10 cellular contexts compared by ENCODE assay signal in genomic region chr6:32082951-32083350, GRCh38. TPM values are rescaled to one million over a fixed set of nuclear protein-coding genes. Genes with fewer than 3 reads are reported as not detected.
DNase-seq lines count a peak whose midpoint lies in the region; ATAC-seq and TF ChIP-seq lines count a peak whose summit lies in the region.
"Had no signal": no experiment of that assay in that cellular context is flagged by ENCODE, and none has a peak within 500 bp of the region (broad histone marks: within the 10 kb centered on the region; RNA-seq: fewer than 3 reads in every experiment).

No MANE protein-coding gene starts in this region.

- in situ Hi-C loops in gastrocnemius medialis (cut with MboI; ENCODE audit: low sequenced_read_pairs in 4 of 4) = no loop called here

- DNase-seq in Daoy (ENCODE audit: low read depth) (peak; percentile 94), T1000 (lab: John Stamatoyannopoulos, UW) (peak; percentile 74), glomerular visceral epithelial cell (ENCODE audit: extremely low spot score) (peak; percentile 82), gastrocnemius medialis (peak; percentile 44 to 79), NCI-H510A treated with DMSO at 0.1 percent for 48 hours (lab: John Stamatoyannopoulos, UW) (no peak), SKM-1 (lab: John Stamatoyannopoulos, UW; ENCODE audit: unreplicated experiment) (no peak)
- no peak for DNase-seq in CD8-positive, alpha-beta T cell

- ATAC-seq in gastrocnemius medialis = peak; percentile 45 to 75
- ATAC-seq in HG02885 (IDR thresholded peaks at IDR 0.05; ENCODE audit: poor library complexity, unreplicated experiment) = no peak
- ATAC-seq in CD8-positive, alpha-beta T cell = no peak
- ATAC-seq: activated CD4-positive, CD25-positive, alpha-beta regulatory T cell treated with anti-CD3 and anti-CD28 coated beads, Interleukin-2, amount 50 U/mL, for 24 hours had no signal

- intact Hi-C loops in gastrocnemius medialis (cut with DNase I; ENCODE audit: low total_unique reads) = no loop called here
- intact Hi-C loops in CD8-positive, alpha-beta T cell (cut with DNase I, micrococcal nuclease) = no loop called here

- H3K27me3 ChIP-seq in gastrocnemius medialis = peaks cover 0 to 5% (median 2%) of the 10 kb centered on the region in 3 donors
- H3K27me3 ChIP-seq in CD8-positive, alpha-beta T cell (ENCODE audit: insufficient read depth, low read length) = peaks cover 4% of the 10 kb centered on the region

- peak overlapping the region in 3 of 4 donors; percentile 34 to 62 (median 35) for H3K27ac ChIP-seq in gastrocnemius medialis
- no peak overlapping the region for H3K27ac ChIP-seq in CD8-positive, alpha-beta T cell (ENCODE audit: low read depth, low read length)

- H3K36me3 ChIP-seq in gastrocnemius medialis = no peaks in the 10 kb centered on the region
- no peaks in the 10 kb centered on the region for H3K36me3 ChIP-seq in CD8-positive, alpha-beta T cell (ENCODE audit: insufficient read depth, low read length)

- H3K4me3 ChIP-seq in gastrocnemius medialis = no peak overlapping the region
- no peak overlapping the region for H3K4me3 ChIP-seq in CD8-positive, alpha-beta T cell (ENCODE audit: low read depth, low read length)

- H3K27me3 Mint-ChIP-seq in CD8-positive, alpha-beta T cell (ENCODE audit: low read depth) = peaks cover 22% of the 10 kb centered on the region

- CTCF ChIA-PET in CD8-positive, alpha-beta T cell (lab: Charles Lee) = no interaction called here

- no peak overlapping the region for H3K27ac Mint-ChIP-seq in CD8-positive, alpha-beta T cell
- H3K27ac Mint-ChIP-seq: memory B cell had no signal

- no peak for TF ChIP-seq POLR2A in gastrocnemius medialis (IDR thresholded peaks at IDR 0.05)

- no peak overlapping the region for H3K4me3 Mint-ChIP-seq in CD8-positive, alpha-beta T cell
- H3K4me3 Mint-ChIP-seq: memory B cell had no signal

- POLR2A ChIA-PET in CD8-positive, alpha-beta T cell (lab: Charles Lee) = interaction anchor here (1.5 kb wide), 1 partner anchor 11 kb away, joined by 5 read pairs; no protein-coding TSS in a partner anchor

- no peaks in the 10 kb centered on the region for H3K9me3 Mint-ChIP-seq in CD8-positive, alpha-beta T cell
- H3K9me3 Mint-ChIP-seq: memory B cell had no signal

- TF ChIP-seq CTCF in gastrocnemius medialis (IDR thresholded peaks at IDR 0.05 in 4 of 5, conservative IDR thresholded peaks at IDR 0.05 in 1 of 5) = no peak
- no peak for TF ChIP-seq CTCF in CD8-positive, alpha-beta T cell (IDR thresholded peaks at IDR 0.05)

- peaks cover 2% of the 10 kb centered on the region for H3K36me3 Mint-ChIP-seq in CD8-positive, alpha-beta T cell
- H3K36me3 Mint-ChIP-seq: memory B cell had no signal

- H3K4me1 ChIP-seq in gastrocnemius medialis = no peaks in the 10 kb centered on the region
- H3K4me1 ChIP-seq in CD8-positive, alpha-beta T cell (ENCODE audit: insufficient read depth, low read length) = no peaks in the 10 kb centered on the region

- H3K9me3 ChIP-seq in gastrocnemius medialis = no peaks in the 10 kb centered on the region
- no peaks in the 10 kb centered on the region for H3K9me3 ChIP-seq in CD8-positive, alpha-beta T cell (ENCODE audit: low read length)

- H3K4me1 Mint-ChIP-seq in CD8-positive, alpha-beta T cell (ENCODE audit: low read depth) = no peaks in the 10 kb centered on the region

RNA-seq across cellular contexts. Expression of gene TNXB, which starts 26.2 kb away (rescaled TPM):
- 0.11 and 0.24 TPM in 2 replicates for total RNA-seq in Daoy (2014; rRNA removed; shearing (Covaris generic))
- 10 to 100 TPM; 12.0 to 37.0 (median 33.5) TPM for total RNA-seq in gastrocnemius medialis
- 10 to 100 TPM in 1 of 2 experiments, 1 to 10 TPM in 1; 9.7 to 13.8 TPM for total RNA-seq in CD8-positive, alpha-beta T cell

RNA-seq across cellular contexts. Expression of gene CYP21A2, which starts 44.7 kb away (rescaled TPM):
- total RNA-seq in Daoy (2014; rRNA removed; shearing (Covaris generic)) = not detected in 2 replicates
- under 1 TPM in 2 of 4 donors, not detected in 2; 0.16 to 0.41 TPM for total RNA-seq in gastrocnemius medialis
- total RNA-seq in CD8-positive, alpha-beta T cell = under 1 TPM in 1 of 2 experiments, not detected in 1; 0.33 TPM

RNA-seq across cellular contexts. Expression of gene ATF6B, which starts 45.1 kb away (rescaled TPM):
- total RNA-seq in Daoy (2014; rRNA removed; shearing (Covaris generic)) = 16.6 and 17.7 TPM in 2 replicates
- 10 to 100 TPM in 2 of 4 donors, 1 to 10 TPM in 2; 6.8 to 18.4 (median 9.5) TPM for total RNA-seq in gastrocnemius medialis
- 10 to 100 TPM; 69.3 to 72.5 TPM for total RNA-seq in CD8-positive, alpha-beta T cell

RNA-seq across cellular contexts. Expression of gene FKBPL, which starts 47.1 kb away (rescaled TPM):
- total RNA-seq in Daoy (2014; rRNA removed; shearing (Covaris generic)) = 12.7 and 20.2 TPM in 2 replicates
- total RNA-seq in gastrocnemius medialis = 1 to 10 TPM; 2.6 to 6.0 (median 3.9) TPM
- under 1 TPM; 0.58 to 0.76 TPM for total RNA-seq in CD8-positive, alpha-beta T cell

Comparison
In these comparisons a context has a peak if more than half of its experiments do, and no peak if none do; other contexts are left out.
1. DNase-seq: peak in Daoy (single experiment), T1000 (single experiment), glomerular visceral epithelial cell (single experiment) and gastrocnemius medialis (2 of 2); none in NCI-H510A treated with DMSO at 0.1 percent for 48 hours (single experiment), SKM-1 (single experiment) and CD8-positive, alpha-beta T cell (0 of 7).
2. ATAC-seq: peak in gastrocnemius medialis (2 of 2); none in HG02885 (single experiment) and CD8-positive, alpha-beta T cell (single experiment).